ENCODE assay signal across 8 cellular contexts in genomic region chr6:162856885-162857284, GRCh38.
A peak's percentile ranks its signal among the peaks of the same experiment; 100 is the strongest.
DNase-seq lines count a peak whose midpoint lies in the region; ATAC-seq and TF ChIP-seq lines count a peak whose summit lies in the region.

No MANE protein-coding gene starts in this region.

- 10% methylated on average over 7 of the region's 7 CpGs for WGBS in right cardiac atrium

- H4K20me1 ChIP-seq in DND-41 (ENCODE audit: insufficient read depth, low read length), result no peaks in the 10 kb centered on the region

- no peaks in the 10 kb centered on the region for H3K79me2 ChIP-seq in DND-41 (ENCODE audit: insufficient read depth, low read length)

- H3K9ac ChIP-seq in DND-41 (ENCODE audit: low read depth, low read length), result no peak overlapping the region

- TF ChIP-seq CTCF in DND-41 (IDR thresholded peaks at IDR 0.05; ENCODE audit: borderline replicate concordance, extremely low read depth, low read length, poor library complexity, severe bottlenecking), result peak; percentile 5

- H3K4me1 ChIP-seq in DND-41 (ENCODE audit: insufficient read depth, low read length) (no peaks in the 10 kb centered on the region), right cardiac atrium (ENCODE audit: control insufficient read depth, insufficient read depth, low read length) (no peaks in the 10 kb centered on the region)

- H2AFZ ChIP-seq in DND-41 (ENCODE audit: low read depth, low read length), result no peak overlapping the region

- no peak overlapping the region for H3K27ac ChIP-seq in DND-41 (ENCODE audit: low read length)
- H3K27ac ChIP-seq in angular gyrus (ENCODE audit: low read depth, low read length), result peak overlapping the region; percentile 92
- peak overlapping the region; percentile 39 for H3K27ac ChIP-seq in right cardiac atrium (ENCODE audit: low read length)

- H3K4me3 ChIP-seq in DND-41 (ENCODE audit: low read depth in 1 of 2, low read length in 2 of 2) (no peak overlapping the region), right cardiac atrium (ENCODE audit: low read length) (peak overlapping the region; percentile 53)

- intact Hi-C loops in right cardiac atrium (cut with DNase I), result loop anchor here in 1 of 4 donors (10.0 kb wide), 1 partner anchor 558 kb away; the partner anchor contains the start of gene QKI

- H3K27me3 ChIP-seq in DND-41 (ENCODE audit: insufficient read depth, low read length, poor library complexity), result no peaks in the 10 kb centered on the region
- no peaks in the 10 kb centered on the region for H3K27me3 ChIP-seq in right cardiac atrium (ENCODE audit: control insufficient read depth, insufficient read depth)

- no peak for DNase-seq in DND-41
- peak; percentile 97 for DNase-seq in NCI-H146 treated with DMSO at 0.1 percent for 48 hours (lab: John Stamatoyannopoulos, UW; ENCODE audit: unreplicated experiment)
- no peak for DNase-seq in right cardiac atrium
- peak; percentile 89 for DNase-seq in retina
- no peak for DNase-seq in stimulated activated CD4-positive, alpha-beta T cell treated with anti-CD3 and anti-CD28 coated beads, Interleukin-1b, Interleukin-23, amount 100 ng/mL, for 48 hours
- DNase-seq in SKM-1 treated with dmso at 0.1 percent for 144 hours (lab: John Stamatoyannopoulos, UW; ENCODE audit: unreplicated experiment), result no peak

- H3K9me3 ChIP-seq in DND-41 (ENCODE audit: insufficient read depth, low read length, severe bottlenecking), result no peaks in the 10 kb centered on the region
- H3K9me3 ChIP-seq in right cardiac atrium (ENCODE audit: control insufficient read depth, low read length), result no peaks in the 10 kb centered on the region

- no peak overlapping the region for H3K4me2 ChIP-seq in DND-41 (ENCODE audit: insufficient read depth, low read length)

- H3K36me3 ChIP-seq in DND-41 (ENCODE audit: insufficient read depth, low read length), result no peaks in the 10 kb centered on the region

- no peak for ATAC-seq in DND-41 (ENCODE audit: insufficient read depth, low read depth)
- ATAC-seq in right cardiac atrium, result peak; percentile 82 to 86
- ATAC-seq in HG03097 (IDR thresholded peaks at IDR 0.05; ENCODE audit: low FRiP score, unreplicated experiment), result no peak

Comparison
In these comparisons a context has a peak if more than half of its experiments do, and no peak if none do; other contexts are left out.
1. ATAC-seq: peak in right cardiac atrium (2 of 2); none in DND-41 (single experiment) and HG03097 (single experiment).
2. DNase-seq: peak in NCI-H146 treated with DMSO at 0.1 percent for 48 hours (single experiment) and retina (single experiment); none in DND-41 (single experiment), right cardiac atrium (0 of 3), stimulated activated CD4-positive, alpha-beta T cell treated with anti-CD3 and anti-CD28 coated beads, Interleukin-1b, Interleukin-23, amount 100 ng/mL, for 48 hours (single experiment) and SKM-1 treated with dmso at 0.1 percent for 144 hours (single experiment).